ENCODE assay signal across 2 cellular contexts in the genomic region with DNA sequence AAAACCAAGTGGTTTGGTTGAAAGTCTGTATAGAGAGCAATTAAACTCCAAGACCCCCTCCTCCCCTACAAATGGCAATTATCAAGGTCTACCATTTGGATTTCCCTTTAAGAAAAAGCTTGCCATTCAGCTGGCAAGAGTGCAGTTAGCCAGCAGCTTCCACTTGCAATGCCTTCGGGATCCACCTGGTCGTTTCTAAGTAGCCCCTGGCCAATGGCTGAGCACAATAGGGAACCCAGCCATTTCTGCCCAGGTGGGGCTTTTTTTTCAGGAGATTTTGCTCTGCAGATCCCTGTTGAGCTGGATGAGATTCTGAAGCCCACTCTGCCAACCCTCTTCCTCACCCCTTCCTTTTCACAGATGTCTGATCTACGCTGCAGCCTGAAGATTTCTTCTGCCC.
TF ChIP-seq lines count a peak whose summit lies in the region.

No MANE protein-coding gene starts in this region.

TF ChIP-seq in HepG2, 621 proteins besides CTCF, POLR2A, EP300 and RAD21:
- TF ChIP-seq, protein P1, sequence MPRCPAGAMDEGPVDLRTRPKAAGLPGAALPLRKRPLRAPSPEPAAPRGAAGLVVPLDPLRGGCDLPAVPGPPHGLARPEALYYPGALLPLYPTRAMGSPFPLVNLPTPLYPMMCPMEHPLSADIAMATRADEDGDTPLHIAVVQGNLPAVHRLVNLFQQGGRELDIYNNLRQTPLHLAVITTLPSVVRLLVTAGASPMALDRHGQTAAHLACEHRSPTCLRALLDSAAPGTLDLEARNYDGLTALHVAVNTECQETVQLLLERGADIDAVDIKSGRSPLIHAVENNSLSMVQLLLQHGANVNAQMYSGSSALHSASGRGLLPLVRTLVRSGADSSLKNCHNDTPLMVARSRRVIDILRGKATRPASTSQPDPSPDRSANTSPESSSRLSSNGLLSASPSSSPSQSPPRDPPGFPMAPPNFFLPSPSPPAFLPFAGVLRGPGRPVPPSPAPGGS (CRISPR knock-in tag; IDR thresholded peaks at IDR 0.05): no peak
- no peak for TF ChIP-seq ZNF510 (CRISPR knock-in tag; IDR thresholded peaks at IDR 0.05; ENCODE audit: low read depth)

TF ChIP-seq in WTC11, 78 proteins besides CTCF, POLR2A, EP300 and RAD21:
- TF ChIP-seq, protein P2, sequence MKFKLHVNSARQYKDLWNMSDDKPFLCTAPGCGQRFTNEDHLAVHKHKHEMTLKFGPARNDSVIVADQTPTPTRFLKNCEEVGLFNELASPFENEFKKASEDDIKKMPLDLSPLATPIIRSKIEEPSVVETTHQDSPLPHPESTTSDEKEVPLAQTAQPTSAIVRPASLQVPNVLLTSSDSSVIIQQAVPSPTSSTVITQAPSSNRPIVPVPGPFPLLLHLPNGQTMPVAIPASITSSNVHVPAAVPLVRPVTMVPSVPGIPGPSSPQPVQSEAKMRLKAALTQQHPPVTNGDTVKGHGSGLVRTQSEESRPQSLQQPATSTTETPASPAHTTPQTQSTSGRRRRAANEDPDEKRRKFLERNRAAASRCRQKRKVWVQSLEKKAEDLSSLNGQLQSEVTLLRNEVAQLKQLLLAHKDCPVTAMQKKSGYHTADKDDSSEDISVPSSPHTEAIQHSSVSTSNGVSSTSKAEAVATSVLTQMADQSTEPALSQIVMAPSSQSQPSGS (CRISPR knock-in tag; IDR thresholded peaks at IDR 0.05; ENCODE audit: borderline replicate concordance, low read depth): no peak
- no peak for TF ChIP-seq NR2C2 (CRISPR knock-in tag; IDR thresholded peaks at IDR 0.05)
- no peak for TF ChIP-seq ZNF396 (CRISPR knock-in tag; IDR thresholded peaks at IDR 0.05; ENCODE audit: borderline replicate concordance)
- no peak for TF ChIP-seq ATF1 (CRISPR knock-in tag; IDR thresholded peaks at IDR 0.05)
- TF ChIP-seq GRHL2 (CRISPR knock-in tag; IDR thresholded peaks at IDR 0.05; ENCODE audit: insufficient replicate concordance, severe bottlenecking): no peak
- TF ChIP-seq ZBTB21 (CRISPR knock-in tag; IDR thresholded peaks at IDR 0.05; ENCODE audit: borderline replicate concordance): no peak
